18 cellular contexts compared by ENCODE assay signal in the genomic region with DNA sequence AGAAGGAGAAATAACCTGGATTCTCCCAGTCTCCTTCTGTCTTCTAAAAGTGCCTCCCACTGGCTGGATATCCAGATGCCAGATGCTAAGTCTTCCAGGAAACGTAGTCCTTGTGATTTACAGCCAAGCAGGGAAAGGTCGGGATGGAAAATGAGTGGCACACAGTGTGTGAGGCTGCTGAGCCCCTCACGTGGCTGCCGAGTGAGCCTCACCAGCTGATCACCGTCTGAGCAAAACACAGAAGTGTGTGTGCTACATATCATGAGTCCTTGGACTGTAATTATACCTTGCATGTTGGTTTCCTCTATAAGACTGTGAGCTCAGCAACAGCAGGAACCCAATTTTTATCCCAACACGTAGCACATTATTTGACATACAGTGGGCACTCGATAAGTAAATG.
"Had no signal": no experiment of that assay in that cellular context is flagged by ENCODE, and none has a peak within 500 bp of the region (broad histone marks: within the 10 kb centered on the region; RNA-seq: fewer than 3 reads in every experiment).

No MANE protein-coding gene starts in this region.

- DNase-seq: activated CD4-positive, alpha-beta T cell treated with anti-CD3 and anti-CD28 coated beads, Interleukin-2, amount 10 ng/mL, durations not matched to agents 7 days and 5 days; activated CD8-positive, alpha-beta memory T cell treated with anti-CD3 and anti-CD28 coated beads, Interleukin-2, amount 50 U/mL, for 4 hours; activated CD8-positive, alpha-beta T cell treated with anti-CD3 and anti-CD28 coated beads, Interleukin-2, amount 10 ng/mL, durations not matched to agents 7 days and 5 days; activated T-cell treated with anti-CD3 and anti-CD28 coated beads, Interleukin-2, amount 50 U/mL, for 4 hours; dermis blood vessel endothelial cell; effector memory CD8-positive, alpha-beta T cell; esophagus squamous epithelium; hippocampal formation; left colon; retina; stimulated activated CD4-positive, alpha-beta T cell treated with anti-CD3 and anti-CD28 coated beads, Interleukin-2, amount 100 ng/mL, for 24 hours; stimulated activated naive CD8-positive, alpha-beta T cell treated with anti-CD3 and anti-CD28 coated beads, Interleukin-15, Interleukin-2, amounts not matched to agents 100 U/mL and 50 U/mL, for 24 hours; T1000 had no signal

- ATAC-seq: activated CD4-positive, CD25-positive, alpha-beta regulatory T cell treated with anti-CD3 and anti-CD28 coated beads, Interleukin-2, amount 50 U/mL, for 24 hours; activated CD8-positive, alpha-beta T cell treated with anti-CD3 and anti-CD28 coated beads, Interleukin-2, amount 10 ng/mL, durations not matched to agents 7 days and 5 days; activated naive CD4-positive, alpha-beta T cell treated with anti-CD3 and anti-CD28 coated beads, Interleukin-2, amount 50 U/mL, for 72 hours; activated T-cell treated with anti-CD3 and anti-CD28 coated beads, Interleukin-2, amount 50 U/mL, for 4 hours; effector memory CD8-positive, alpha-beta T cell; left colon; stimulated activated naive CD8-positive, alpha-beta T cell treated with anti-CD3 and anti-CD28 coated beads, Interleukin-15, Interleukin-2, amounts not matched to agents 100 U/mL and 50 U/mL, for 24 hours had no signal

- H3K36me3 ChIP-seq: esophagus squamous epithelium, suprapubic skin had no signal

- H3K4me3 ChIP-seq: esophagus squamous epithelium, suprapubic skin had no signal

- H3K27ac ChIP-seq: esophagus squamous epithelium, suprapubic skin had no signal

- H3K27ac Mint-ChIP-seq: activated CD4-positive, alpha-beta T cell treated with anti-CD3 and anti-CD28 coated beads, Interleukin-2, amount 10 ng/mL, durations not matched to agents 7 days and 5 days; activated CD8-positive, alpha-beta T cell treated with anti-CD3 and anti-CD28 coated beads, Interleukin-2, amount 10 ng/mL, durations not matched to agents 7 days and 5 days; effector memory CD8-positive, alpha-beta T cell; type B pancreatic cell had no signal

- H3K4me3 Mint-ChIP-seq: activated CD4-positive, alpha-beta T cell treated with anti-CD3 and anti-CD28 coated beads, Interleukin-2, amount 10 ng/mL, durations not matched to agents 7 days and 5 days; activated CD8-positive, alpha-beta T cell treated with anti-CD3 and anti-CD28 coated beads, Interleukin-2, amount 10 ng/mL, durations not matched to agents 7 days and 5 days; activated T-cell treated with anti-CD3 and anti-CD28 coated beads, Interleukin-2, amount 50 U/mL, for 4 hours; effector memory CD8-positive, alpha-beta T cell; type B pancreatic cell had no signal

- H3K36me3 Mint-ChIP-seq: activated naive CD4-positive, alpha-beta T cell treated with anti-CD3 and anti-CD28 coated beads, Interleukin-2, amount 50 U/mL, for 72 hours had no signal

- H3K9me3 Mint-ChIP-seq: activated CD4-positive, alpha-beta T cell treated with anti-CD3 and anti-CD28 coated beads, Interleukin-2, amount 10 ng/mL, durations not matched to agents 7 days and 5 days; activated naive CD4-positive, alpha-beta T cell treated with anti-CD3 and anti-CD28 coated beads, Interleukin-2, amount 50 U/mL, for 72 hours; activated T-cell treated with anti-CD3 and anti-CD28 coated beads, Interleukin-2, amount 50 U/mL, for 4 hours; effector memory CD8-positive, alpha-beta T cell had no signal

- H3K4me1 ChIP-seq: esophagus squamous epithelium, suprapubic skin had no signal

- FAIRE-seq: islet of Langerhans had no signal

- H3K9me3 ChIP-seq: esophagus squamous epithelium, suprapubic skin had no signal

- H3K27me3 ChIP-seq: esophagus squamous epithelium, suprapubic skin had no signal

- H3K4me1 Mint-ChIP-seq: activated CD4-positive, alpha-beta T cell treated with anti-CD3 and anti-CD28 coated beads, Interleukin-2, amount 10 ng/mL, durations not matched to agents 7 days and 5 days had no signal
